19 cellular contexts compared by ENCODE assay signal in genomic region chr5:172846249-172846648, GRCh38. TPM values are rescaled to one million over a fixed set of nuclear protein-coding genes. Genes with fewer than 3 reads are reported as not detected.
DNase-seq lines count a peak whose midpoint lies in the region; ATAC-seq and TF ChIP-seq lines count a peak whose summit lies in the region.
"Had no signal": no experiment of that assay in that cellular context is flagged by ENCODE, and none has a peak within 500 bp of the region (broad histone marks: within the 10 kb centered on the region; RNA-seq: fewer than 3 reads in every experiment).

No MANE protein-coding gene starts in this region.

- dilution Hi-C loops in IMR-90 (cut with HindIII; ENCODE audit: low sequenced_read_pairs, unreplicated experiment) = no loop called here

- H2BK20ac ChIP-seq in IMR-90 (ENCODE audit: low read depth, low read length) = no peak overlapping the region; the same call in 1 of the 2 replicates

- no peaks in the 10 kb centered on the region for H3K27me3 ChIP-seq in IMR-90 (ENCODE audit: control insufficient read depth, insufficient read depth, low read length)
- no peaks in the 10 kb centered on the region for H3K27me3 ChIP-seq in neuronal stem cell (ENCODE audit: control insufficient read depth in 3 of 3, insufficient read depth in 3 of 3, low read depth in 1 of 3, low read length in 3 of 3)
- H3K27me3 ChIP-seq: dorsolateral prefrontal cortex, testis had no signal

- H3K36me3 ChIP-seq in IMR-90 (ENCODE audit: control insufficient read depth, insufficient read depth, low read length) (peaks cover 9% of the 10 kb centered on the region; the same call in 1 of the 2 replicates), neuronal stem cell (replicated peaks in 1 of 2; ENCODE audit: control insufficient read depth in 2 of 2, insufficient read depth in 2 of 2, low read length in 2 of 2) (peaks cover 2 to 36% of the 10 kb centered on the region in 2 donors)
- H3K36me3 ChIP-seq: left ventricle myocardium inferior had no signal

- H3K4me2 ChIP-seq in IMR-90 (ENCODE audit: low read depth, low read length) (no peak overlapping the region), neuronal stem cell (ENCODE audit: insufficient read depth, low read length, poor library complexity, severe bottlenecking) (no peak overlapping the region)

- peaks cover 40% of the 10 kb centered on the region for H4K20me1 ChIP-seq in IMR-90 (ENCODE audit: insufficient read depth, low read length)

- no TSS peak for BruUV-seq in IMR-90 (replicated peaks; lab: Mats Ljungman, UMichigan)

- H3K27me3 Mint-ChIP-seq in endothelial cell (ENCODE audit: unreplicated experiment) = peaks cover 6% of the 10 kb centered on the region
- H3K27me3 Mint-ChIP-seq: CD4-positive, alpha-beta memory T cell had no signal

- no peak overlapping the region for H4K5ac ChIP-seq in IMR-90 (ENCODE audit: low read depth, low read length)

- no peak overlapping the region for H2BK120ac ChIP-seq in IMR-90 (ENCODE audit: low read depth, low read length)
- peak overlapping the region; percentile 65 for H2BK120ac ChIP-seq in neuronal stem cell (ENCODE audit: low read depth, low read length)

- peak overlapping the region; percentile 21 for H3K4ac ChIP-seq in IMR-90 (ENCODE audit: low read depth, low read length)
- H3K4ac ChIP-seq in neuronal stem cell (ENCODE audit: low read length) = no peak overlapping the region

- intact Hi-C loops in IMR-90 (cut with micrococcal nuclease) = no loop called here

- no CpG with 5 or more reads among the region's 5 CpGs for WGBS in IMR-90 (ENCODE audit: extremely low coverage in 2 of 2, insufficient read length in 1 of 2), 2 experiments
- WGBS in neuronal stem cell (ENCODE audit: extremely low coverage in 2 of 2, insufficient read length in 2 of 2, insufficient replicate concordance in 1 of 2), 2 donors = no CpG with 5 or more reads among the region's 5 CpGs

- H3K4me1 Mint-ChIP-seq in endothelial cell (ENCODE audit: unreplicated experiment) = peaks cover 28% of the 10 kb centered on the region

- H3K4me3 Mint-ChIP-seq in endothelial cell (ENCODE audit: unreplicated experiment) = no peak overlapping the region
- H3K4me3 Mint-ChIP-seq: CD4-positive, alpha-beta memory T cell; HFFc6 had no signal

- POLR2A ChIA-PET in IMR-90 (lab: Charles Lee; ENCODE audit: unreplicated experiment) = interaction anchor here (1.7 kb wide), 1 partner anchor 75 kb away, joined by 6 read pairs; the partner anchor contains the start of gene DUSP1

- TF ChIP-seq POLR2A in IMR-90 (IDR thresholded peaks at IDR 0.05; ENCODE audit: low read depth, low read length) = no peak

- H2AFZ ChIP-seq in IMR-90 (replicated peaks; ENCODE audit: low read length, poor library complexity) (no peak overlapping the region), neuronal stem cell (ENCODE audit: low read length) (no peak overlapping the region)

- no peak for TF ChIP-seq RAD21 in IMR-90 (IDR thresholded peaks at IDR 0.05; ENCODE audit: low read length)

- H3K14ac ChIP-seq in IMR-90 (replicated peaks; ENCODE audit: low read depth, low read length) (peak overlapping the region; percentile 31; the same call in 1 of the 2 replicates), neuronal stem cell (ENCODE audit: low read length) (no peak overlapping the region)

- no peak overlapping the region for H2BK5ac ChIP-seq in IMR-90 (ENCODE audit: low read depth, low read length, poor library complexity, severe bottlenecking)
- H2BK5ac ChIP-seq in neuronal stem cell (ENCODE audit: low read length) = no peak overlapping the region

- no peaks in the 10 kb centered on the region for H3K9me3 Mint-ChIP-seq in endothelial cell (ENCODE audit: unreplicated experiment)
- H3K9me3 Mint-ChIP-seq: CD4-positive, alpha-beta memory T cell; HFFc6 had no signal

- TF ChIP-seq CTCF in 22Rv1 (IDR thresholded peaks at IDR 0.05) = no peak
- no peak for TF ChIP-seq CTCF in IMR-90 (conservative IDR thresholded peaks at IDR 0.05; ENCODE audit: low read depth, low read length)
- no peak for TF ChIP-seq CTCF in endothelial cell (IDR thresholded peaks at IDR 0.05; ENCODE audit: unreplicated experiment)

- in situ Hi-C loops in IMR-90 (cut with MboI; ENCODE audit: low sequenced_read_pairs) = no loop called here

- CTCF ChIA-PET in IMR-90 (lab: Yijun Ruan, JAX) = no interaction called here

- H3K27ac ChIP-seq in 22Rv1 (0 out of 2 replicates have a peak overlapping the region, but pooled peaks have one; percentile 17), IMR-90 (ENCODE audit: insufficient read depth, low read length) (no peak overlapping the region), neuronal stem cell (replicated peaks; ENCODE audit: low read length) (no peak overlapping the region)
- H3K27ac ChIP-seq: left ventricle myocardium inferior, testis had no signal

- H3K27ac Mint-ChIP-seq in endothelial cell (ENCODE audit: unreplicated experiment) = peak overlapping the region; percentile 30

- H3K18ac ChIP-seq in IMR-90 (ENCODE audit: low read depth, low read length) (no peak overlapping the region), neuronal stem cell (ENCODE audit: low read length) (no peak overlapping the region)

- H3K9ac ChIP-seq in IMR-90 (ENCODE audit: low read depth, low read length) (no peak overlapping the region), neuronal stem cell (ENCODE audit: low read depth, low read length, poor library complexity) (no peak overlapping the region)

- H3K4me3 ChIP-seq in IMR-90 (ENCODE audit: insufficient read depth, low read depth, low read length) (no peak overlapping the region), neuronal stem cell (ENCODE audit: low read length in 2 of 2) (no peak overlapping the region)
- H3K4me3 ChIP-seq: dorsolateral prefrontal cortex, left ventricle myocardium inferior, testis had no signal

- no peaks in the 10 kb centered on the region for H3K36me3 Mint-ChIP-seq in endothelial cell (ENCODE audit: low read depth, unreplicated experiment)

- H3K79me1 ChIP-seq in IMR-90 (ENCODE audit: low read depth in 1 of 2, low read length in 2 of 2) (peaks cover 11 to 85% of the 10 kb centered on the region in 2 experiments; a peak in 3 of 4 replicates), neuronal stem cell (ENCODE audit: low read depth, low read length) (peaks cover 17% of the 10 kb centered on the region)

- H4K91ac ChIP-seq in IMR-90 (ENCODE audit: insufficient read depth, low read depth, low read length) = peak overlapping the region; percentile 5; the same call in 1 of the 2 replicates
- H4K91ac ChIP-seq in neuronal stem cell (ENCODE audit: low read depth, low read length, poor library complexity) = no peak overlapping the region

- no peak overlapping the region for H2BK12ac ChIP-seq in neuronal stem cell (ENCODE audit: low read length)

- DNase-seq in IMR-90 = no peak
- no peak for DNase-seq in endothelial cell (ENCODE audit: low spot score)
- no peak for DNase-seq in neuronal stem cell (ENCODE audit: low spot score)
- no peak for DNase-seq in effector CD4-positive, alpha-beta T cell
- DNase-seq in KG1 (lab: John Stamatoyannopoulos, UW) = no peak
- no peak for DNase-seq in NCI-H345 (lab: John Stamatoyannopoulos, UW)
- DNase-seq: activated CD4-positive, alpha-beta T cell treated with anti-CD3 and anti-CD28 coated beads for 48 hours; activated CD8-positive, alpha-beta memory T cell treated with anti-CD3 and anti-CD28 coated beads, Interleukin-2, amount 50 U/mL, for 4 hours; CD4-positive, alpha-beta memory T cell; dorsolateral prefrontal cortex; HFFc6; left ventricle myocardium inferior; NCI-H748 treated with DMSO at 0.1 percent for 48 hours; nucleus accumbens; OCI-M1; SHP77; testis had no signal

- peaks cover 13% of the 10 kb centered on the region for H3K4me1 ChIP-seq in IMR-90 (ENCODE audit: control insufficient read depth, insufficient read depth, low read length)
- H3K4me1 ChIP-seq in neuronal stem cell (ENCODE audit: control insufficient read depth in 2 of 2, insufficient read depth in 1 of 2, low read depth in 1 of 2, low read length in 2 of 2) = no peaks in the 10 kb centered on the region

- H4K8ac ChIP-seq in IMR-90 (ENCODE audit: low read depth in 2 of 2, low read length in 2 of 2) = no peak overlapping the region
- H4K8ac ChIP-seq in neuronal stem cell (ENCODE audit: low read depth, low read length) = no peak overlapping the region

- H2AK5ac ChIP-seq in IMR-90 (ENCODE audit: low read depth, low read length) = peak overlapping the region; percentile 25; the same call in 1 of the 2 replicates
- H2AK5ac ChIP-seq in neuronal stem cell (ENCODE audit: low read depth, low read length) = no peak overlapping the region

- H2BK15ac ChIP-seq in IMR-90 (ENCODE audit: low read depth, low read length) = no peak overlapping the region
- H2BK15ac ChIP-seq in neuronal stem cell (ENCODE audit: low read length) = no peak overlapping the region

- H3K9me1 ChIP-seq in IMR-90 (ENCODE audit: insufficient read depth, low read length) = peaks cover 37% of the 10 kb centered on the region

- H2AK9ac ChIP-seq in IMR-90 (replicated peaks; ENCODE audit: low read depth, low read length, poor library complexity) = no peak overlapping the region

- no peak for ATAC-seq in IMR-90 (ENCODE audit: low read depth)
- no peak for ATAC-seq in GM21367 (IDR thresholded peaks at IDR 0.05; ENCODE audit: unreplicated experiment)

- no peak overlapping the region for H3K56ac ChIP-seq in IMR-90 (ENCODE audit: extremely low read depth, insufficient read depth, low read length)

- peak overlapping the region; percentile 70; the same call in 1 of the 2 replicates for H3K23ac ChIP-seq in IMR-90 (ENCODE audit: low read depth, low read length)
- H3K23ac ChIP-seq in neuronal stem cell (ENCODE audit: low read depth, low read length, poor library complexity) = no peak overlapping the region

- H3K9me3 ChIP-seq in IMR-90 (ENCODE audit: control insufficient read depth, insufficient read depth, low read length) = no peaks in the 10 kb centered on the region
- H3K9me3 ChIP-seq in neuronal stem cell (replicated peaks in 1 of 2; ENCODE audit: control insufficient read depth in 2 of 2, insufficient read depth in 1 of 2, low read depth in 1 of 2, low read length in 2 of 2) = no peaks in the 10 kb centered on the region
- H3K9me3 ChIP-seq: left ventricle myocardium inferior, testis had no signal

TF ChIP-seq in IMR-90, 13 proteins besides CTCF, POLR2A, EP300 and RAD21 (continues in another document):
- TF ChIP-seq RCOR1 (IDR thresholded peaks at IDR 0.05; ENCODE audit: insufficient replicate concordance, low read length) (no peak), BHLHE40 (IDR thresholded peaks at IDR 0.05; ENCODE audit: low read depth, low read length) (no peak), MAZ (IDR thresholded peaks at IDR 0.05; ENCODE audit: borderline replicate concordance, low read depth, low read length) (no peak), FOS (IDR thresholded peaks at IDR 0.05; ENCODE audit: low read depth, low read length) (no peak), SMC3 (IDR thresholded peaks at IDR 0.05; ENCODE audit: low read depth, low read length) (no peak), RFX5 (IDR thresholded peaks at IDR 0.05; ENCODE audit: low read depth, low read length) (no peak)

RNA-seq across cellular contexts. Expression of gene ERGIC1, which starts 12.2 kb away (rescaled TPM):
- total RNA-seq in IMR-90 (2012; rRNA removed) (124 and 134 TPM in 2 replicates), endothelial cell (ENCODE audit: unreplicated experiment) (67.1 TPM)
- 185 and 192 TPM in 2 replicates for polyA plus RNA-seq in IMR-90 (2012; rRNA removed)
- polyA plus RNA-seq in IMR-90 (2012; cell fraction: cytosol; rRNA removed) = 59.2 and 179 TPM in 2 replicates
- 128 and 132 TPM in 2 replicates for polyA plus RNA-seq in IMR-90 (2012; cell fraction: nucleus; rRNA removed; ENCODE audit: low replicate concordance)
- 73.5 TPM for polyA plus RNA-seq in neuronal stem cell (2013, experiment 1 of 2)
- 73.3 TPM for polyA plus RNA-seq in neuronal stem cell (2013, experiment 2 of 2)
